8 cellular contexts compared by ENCODE assay signal in genomic region chr17:35849469-35850348, GRCh38. TPM values are rescaled to one million over a fixed set of nuclear protein-coding genes. Genes with fewer than 3 reads are reported as not detected.
DNase-seq lines count a peak whose midpoint lies in the region; ATAC-seq, FAIRE-seq and TF ChIP-seq lines count a peak whose summit lies in the region.

No MANE protein-coding gene starts in this region.

- DNase-seq in Caco-2, result peak; percentile 74 to 76
- DNase-seq in HTR-8/SVneo (ENCODE audit: insufficient read length, low spot score), result peak; percentile 62
- DNase-seq in activated T-cell treated with anti-CD3 and anti-CD28 coated beads, Interleukin-2, amount 50 U/mL, for 48 hours, result peak; percentile 50 to 55
- peak; percentile 74 for DNase-seq in fibroblast of villous mesenchyme (ENCODE audit: low read depth)
- peak in 2 of 6 donors; percentile 11 to 33 for DNase-seq in pancreas
- DNase-seq in vagina (ENCODE audit: extremely low spot score in 2 of 2), result no peak

- no peak for FAIRE-seq in HTR-8/SVneo (lab: Jason Lieb, UNC)
- no peak for FAIRE-seq in pancreas (lab: Jason Lieb, UNC)

- H3K36me3 Mint-ChIP-seq in Caco-2 (ENCODE audit: insufficient read depth, unreplicated experiment), result peaks cover 64% of the 10 kb centered on the region

- TF ChIP-seq POLR2A in vagina (IDR thresholded peaks at IDR 0.05), result no peak

- no peaks in the 10 kb centered on the region for H4K20me1 ChIP-seq in OCI-LY3 (ENCODE audit: insufficient read depth, low read length)

- no peaks in the 10 kb centered on the region for H3K27me3 ChIP-seq in Caco-2 (replicated peaks; ENCODE audit: control insufficient read depth, insufficient read depth, low read length)
- H3K27me3 ChIP-seq in OCI-LY3 (ENCODE audit: low read depth, low read length), result no peaks in the 10 kb centered on the region
- no peaks in the 10 kb centered on the region for H3K27me3 ChIP-seq in pancreas
- H3K27me3 ChIP-seq in vagina, result no peaks in the 10 kb centered on the region

- H3K9ac ChIP-seq in OCI-LY3 (ENCODE audit: low read length), result no peak overlapping the region

- no peak overlapping the region for H3K4me2 ChIP-seq in OCI-LY3 (ENCODE audit: low read length)

- TF ChIP-seq CTCF in Caco-2 (IDR thresholded peaks at IDR 0.05; ENCODE audit: insufficient read depth in 1 of 2, low read depth in 1 of 2, low read length in 1 of 2, severe bottlenecking in 1 of 2, unreplicated experiment in 1 of 2) (peak; percentile 80 to 83), OCI-LY3 (IDR thresholded peaks at IDR 0.05; ENCODE audit: low read depth, low read length) (peak; percentile 85), fibroblast of villous mesenchyme (IDR thresholded peaks at IDR 0.05; ENCODE audit: insufficient read depth, low read depth, low read length) (peak; percentile 88), pancreas (IDR thresholded peaks at IDR 0.05) (peak; percentile 41 to 78 (median 64)), vagina (IDR thresholded peaks at IDR 0.05) (peak in 2 of 3 experiments; percentile 13 to 49)

- 68 to 80% methylated on average over 7 of the region's 7 CpGs for WGBS in pancreas, 2 donors

- H3K27ac ChIP-seq in OCI-LY3 (ENCODE audit: low read length), result no peak overlapping the region
- H3K27ac ChIP-seq in pancreas, result no peak overlapping the region
- H3K27ac ChIP-seq in vagina, result no peak overlapping the region

- no peak overlapping the region for H3K4me3 Mint-ChIP-seq in Caco-2 (ENCODE audit: unreplicated experiment)

- H3K4me3 ChIP-seq in Caco-2 (ENCODE audit: low read depth, low read length) (no peak overlapping the region), OCI-LY3 (ENCODE audit: low read length) (no peak overlapping the region), fibroblast of villous mesenchyme (ENCODE audit: low read depth, low read length) (no peak overlapping the region), pancreas (no peak overlapping the region), vagina (no peak overlapping the region)

- H3K4me1 Mint-ChIP-seq in Caco-2 (ENCODE audit: low read depth, unreplicated experiment), result no peaks in the 10 kb centered on the region

- H3K27ac Mint-ChIP-seq in Caco-2 (ENCODE audit: unreplicated experiment), result peak overlapping the region; percentile 4

- H3K79me2 ChIP-seq in OCI-LY3 (ENCODE audit: low read length), result no peaks in the 10 kb centered on the region

- intact Hi-C loops in Caco-2 (cut with micrococcal nuclease; ENCODE audit: unreplicated experiment) (loop anchor here (5.0 kb wide), 1 partner anchor 83 kb away; the partner anchor contains the start of gene RDM1), pancreas (cut with DNase I) (no loop called here), vagina (cut with DNase I) (no loop called here)

- H3K4me1 ChIP-seq in Caco-2, result no peaks in the 10 kb centered on the region
- no peaks in the 10 kb centered on the region for H3K4me1 ChIP-seq in OCI-LY3 (ENCODE audit: low read length)
- H3K4me1 ChIP-seq in pancreas, result no peaks in the 10 kb centered on the region
- H3K4me1 ChIP-seq in vagina, result no peaks in the 10 kb centered on the region

- H3K9me3 ChIP-seq in Caco-2, result no peaks in the 10 kb centered on the region
- H3K9me3 ChIP-seq in OCI-LY3 (ENCODE audit: insufficient read depth, low read length), result no peaks in the 10 kb centered on the region
- H3K9me3 ChIP-seq in pancreas, result no peaks in the 10 kb centered on the region
- H3K9me3 ChIP-seq in vagina, result no peaks in the 10 kb centered on the region

- CTCF ChIA-PET in Caco-2 (lab: Charles Lee), result interaction anchor here (0.9 to 1.2 kb wide), 2 partner anchors 51 to 81 kb away, joined by 3 read pairs; no protein-coding TSS in a partner anchor

- H2AFZ ChIP-seq in OCI-LY3 (ENCODE audit: low read depth, low read length), result no peak overlapping the region

- POLR2A ChIA-PET in Caco-2 (lab: Charles Lee), result no interaction called here

- peak; percentile 43 to 74 (median 60) for ATAC-seq in pancreas
- no peak for ATAC-seq in GM21526 (IDR thresholded peaks at IDR 0.05; ENCODE audit: low FRiP score, unreplicated experiment)

- H3K9me3 Mint-ChIP-seq in Caco-2 (ENCODE audit: unreplicated experiment), result no peaks in the 10 kb centered on the region

- H3K36me3 ChIP-seq in Caco-2 (ENCODE audit: control insufficient read depth, insufficient read depth, low read length) (peaks cover 5% of the 10 kb centered on the region), OCI-LY3 (replicated peaks; ENCODE audit: low read depth, low read length) (peaks cover 30% of the 10 kb centered on the region), pancreas (peaks cover 0 to 34% (median 22%) of the 10 kb centered on the region in 3 donors), vagina (peaks cover 0 to 31% of the 10 kb centered on the region in 2 donors)

- no TSS peak for BruUV-seq in Caco-2 (replicated peaks; lab: Mats Ljungman, UMichigan)

- H3K27me3 Mint-ChIP-seq in Caco-2 (ENCODE audit: insufficient read depth, unreplicated experiment), result no peaks in the 10 kb centered on the region

RNA-seq across cellular contexts. Expression of gene HEATR9, which starts 19.0 kb away (rescaled TPM):
- total RNA-seq in Caco-2 (2022), result not detected in 2 replicates
- not detected in 2 replicates for total RNA-seq in fibroblast of villous mesenchyme
- total RNA-seq in pancreas, result not detected
- polyA plus RNA-seq in pancreas, result not detected
- total RNA-seq in vagina, result not detected

RNA-seq across cellular contexts. Expression of gene CCL5, which starts 30.5 kb away (rescaled TPM):
- not detected in 2 replicates for total RNA-seq in Caco-2 (2022)
- under 0.01 TPM in 1 of 2 replicates, not detected in the other for total RNA-seq in fibroblast of villous mesenchyme
- total RNA-seq in pancreas, result 1 to 10 TPM in 4 of 6 donors, under 1 TPM in 2; 0.47 to 3.5 (median 2.0) TPM
- polyA plus RNA-seq in pancreas, result 1 to 10 TPM; 1.5 to 2.1 TPM
- total RNA-seq in vagina, result 4.9 TPM

RNA-seq across cellular contexts. Expression of gene TAF15, which starts 40.4 kb away (rescaled TPM):
- total RNA-seq in Caco-2 (2022) (335 and 350 TPM in 2 replicates), fibroblast of villous mesenchyme (47.1 and 55.4 TPM in 2 replicates), pancreas (10 to 100 TPM; 62.9 to 85.2 (median 69.0) TPM), vagina (74.9 TPM)
- polyA plus RNA-seq in pancreas, result 10 to 100 TPM; 73.5 to 88.1 TPM

RNA-seq across cellular contexts. Expression of gene MMP28, which starts 54.3 kb away (rescaled TPM):
- total RNA-seq in Caco-2 (2022) (not detected in 2 replicates), fibroblast of villous mesenchyme (under 0.01 TPM in 2 replicates), pancreas (1 to 10 TPM in 2 of 6 donors, under 1 TPM in 4; 0.20 to 2.5 (median 0.78) TPM), vagina (32.2 TPM)
- 1 to 10 TPM; 3.0 to 3.8 TPM for polyA plus RNA-seq in pancreas

Comparison
In these comparisons a context has a peak if more than half of its experiments do, and no peak if none do; other contexts are left out.
1. DNase-seq: peak in Caco-2 (2 of 2), HTR-8/SVneo (single experiment), activated T-cell treated with anti-CD3 and anti-CD28 coated beads, Interleukin-2, amount 50 U/mL, for 48 hours (2 of 2) and fibroblast of villous mesenchyme (single experiment); none in vagina (0 of 2).
2. CTCF ChIP-seq: peak in every context shown above with its lines; median percentile 88 in fibroblast of villous mesenchyme; 85 in OCI-LY3; 82 in Caco-2; 64 in pancreas; 31 in vagina.